ENCODE assay signal across 12 cellular contexts in the genomic region with DNA sequence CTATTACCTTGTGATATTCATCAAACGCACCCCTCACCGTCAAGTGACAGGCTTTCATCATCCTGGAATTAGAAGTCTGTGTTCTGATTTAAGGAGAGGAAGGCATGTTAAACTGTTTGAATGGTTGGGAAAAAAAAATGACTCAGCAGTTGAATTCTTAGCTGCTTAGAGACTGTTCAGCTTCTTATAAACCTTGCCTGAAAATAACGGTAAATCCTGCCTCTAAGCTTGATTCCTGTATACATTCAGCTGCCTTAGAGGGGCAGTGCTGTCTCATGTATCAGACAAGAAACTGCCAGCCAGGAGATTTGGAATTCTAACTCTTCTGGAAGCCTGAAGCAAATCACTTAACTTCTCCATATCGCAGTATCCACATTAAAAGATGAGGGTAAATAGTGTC.
DNase-seq lines count a peak whose midpoint lies in the region; FAIRE-seq and TF ChIP-seq lines count a peak whose summit lies in the region.
"Had no signal": no experiment of that assay in that cellular context is flagged by ENCODE, and none has a peak within 500 bp of the region (broad histone marks: within the 10 kb centered on the region; RNA-seq: fewer than 3 reads in every experiment).

No MANE protein-coding gene starts in this region.

- H3K4me1 Mint-ChIP-seq in HFFc6 (ENCODE audit: low read depth) = no peaks in the 10 kb centered on the region
- H3K4me1 Mint-ChIP-seq: stimulated activated naive CD8-positive, alpha-beta T cell treated with anti-CD3 and anti-CD28 coated beads, Interleukin-15, amount 100 ng/mL, for 72 hours had no signal

- H3K27ac Mint-ChIP-seq in HFFc6 = no peak overlapping the region
- H3K27ac Mint-ChIP-seq: stimulated activated naive CD8-positive, alpha-beta T cell treated with anti-CD3 and anti-CD28 coated beads, Interleukin-15, amount 100 ng/mL, for 72 hours had no signal

- no peaks in the 10 kb centered on the region for H3K36me3 Mint-ChIP-seq in HFFc6 (ENCODE audit: low read depth)

- H3K4me1 ChIP-seq in cardiac muscle cell (ENCODE audit: low read depth) = peaks cover 16% of the 10 kb centered on the region

- H3K36me3 ChIP-seq in cardiac muscle cell = no peaks in the 10 kb centered on the region

- H3K27me3 ChIP-seq in cardiac muscle cell = no peaks in the 10 kb centered on the region

- TF ChIP-seq POLR2A in GM12892 (IDR thresholded peaks at IDR 0.05; ENCODE audit: low read depth, low read length) (no peak), erythroblast (IDR thresholded peaks at IDR 0.05; ENCODE audit: low read length) (no peak)

- no peak; the same call in 1 of the 2 replicates for TF ChIP-seq CTCF in HFFc6 (IDR thresholded peaks at IDR 0.05)
- TF ChIP-seq CTCF in cardiac muscle cell (IDR thresholded peaks at IDR 0.05; ENCODE audit: low read depth, low read length) = peak; percentile 40

- H3K9me3 Mint-ChIP-seq in HFFc6 = no peaks in the 10 kb centered on the region
- H3K9me3 Mint-ChIP-seq: stimulated activated naive CD8-positive, alpha-beta T cell treated with anti-CD3 and anti-CD28 coated beads, Interleukin-15, amount 100 ng/mL, for 72 hours had no signal

- no peak overlapping the region for H3K4me3 ChIP-seq in cardiac muscle cell
- H3K4me3 ChIP-seq: mucosa of descending colon had no signal

- H3K27ac ChIP-seq in cardiac muscle cell = peak overlapping the region; percentile 32

- no peak overlapping the region for H3K4me3 Mint-ChIP-seq in HFFc6
- H3K4me3 Mint-ChIP-seq: stimulated activated naive CD8-positive, alpha-beta T cell treated with anti-CD3 and anti-CD28 coated beads, Interleukin-15, amount 100 ng/mL, for 72 hours had no signal

- no peak for FAIRE-seq in GM12892 (lab: Jason Lieb, UNC)

- in situ Hi-C loops in SK-MEL-5 (cut with HindIII; ENCODE audit: low pct_unique_long_range_greater_than_20kb, low sequenced_read_pairs) = no loop called here

- H3K9me3 ChIP-seq in cardiac muscle cell (ENCODE audit: low read depth) = no peaks in the 10 kb centered on the region
- H3K9me3 ChIP-seq: mucosa of descending colon had no signal

- H3K27me3 Mint-ChIP-seq in HFFc6 (ENCODE audit: insufficient read depth) = peaks cover 3% of the 10 kb centered on the region; the same call in 1 of the 2 replicates
- H3K27me3 Mint-ChIP-seq: stimulated activated naive CD8-positive, alpha-beta T cell treated with anti-CD3 and anti-CD28 coated beads, Interleukin-15, amount 100 ng/mL, for 72 hours had no signal

- DNase-seq in HFFc6 = peak; percentile 5
- peak; percentile 2 for DNase-seq in SK-MEL-5 (ENCODE audit: low read depth, low spot score)
- DNase-seq in cardiac muscle cell (ENCODE audit: low read depth in 1 of 2, low spot score in 1 of 2) = peak; percentile 61 to 72
- peak; percentile 27 for DNase-seq in non-pigmented ciliary epithelial cell (ENCODE audit: low read depth)
- DNase-seq in GM12892 (ENCODE audit: insufficient read length) = no peak
- no peak for DNase-seq in mucosa of gallbladder (ENCODE audit: low spot score)
- DNase-seq in erythroblast (lab: John Stamatoyannopoulos, UW) = no peak
- no peak for DNase-seq in activated CD8-positive, alpha-beta memory T cell treated with anti-CD3 and anti-CD28 coated beads, Interleukin-2, amount 50 U/mL, for 4 hours
- DNase-seq: activated CD8-positive, alpha-beta memory T cell treated with anti-CD3 and anti-CD28 coated beads for 24 hours; DMS79 treated with DMSO at 0.1 percent for 48 hours; stimulated activated naive CD8-positive, alpha-beta T cell treated with anti-CD3 and anti-CD28 coated beads, Interleukin-15, amount 100 ng/mL, for 72 hours had no signal

Comparison
In these comparisons a context has a peak if more than half of its experiments do, and no peak if none do; other contexts are left out.
1. DNase-seq: peak in HFFc6 (single experiment), SK-MEL-5 (single experiment), cardiac muscle cell (2 of 2) and non-pigmented ciliary epithelial cell (single experiment); none in GM12892 (single experiment), mucosa of gallbladder (single experiment), erythroblast (0 of 2) and activated CD8-positive, alpha-beta memory T cell treated with anti-CD3 and anti-CD28 coated beads, Interleukin-2, amount 50 U/mL, for 4 hours (single experiment).